Comparison of ENCODE assay signal across 8 cellular contexts in the genomic region with DNA sequence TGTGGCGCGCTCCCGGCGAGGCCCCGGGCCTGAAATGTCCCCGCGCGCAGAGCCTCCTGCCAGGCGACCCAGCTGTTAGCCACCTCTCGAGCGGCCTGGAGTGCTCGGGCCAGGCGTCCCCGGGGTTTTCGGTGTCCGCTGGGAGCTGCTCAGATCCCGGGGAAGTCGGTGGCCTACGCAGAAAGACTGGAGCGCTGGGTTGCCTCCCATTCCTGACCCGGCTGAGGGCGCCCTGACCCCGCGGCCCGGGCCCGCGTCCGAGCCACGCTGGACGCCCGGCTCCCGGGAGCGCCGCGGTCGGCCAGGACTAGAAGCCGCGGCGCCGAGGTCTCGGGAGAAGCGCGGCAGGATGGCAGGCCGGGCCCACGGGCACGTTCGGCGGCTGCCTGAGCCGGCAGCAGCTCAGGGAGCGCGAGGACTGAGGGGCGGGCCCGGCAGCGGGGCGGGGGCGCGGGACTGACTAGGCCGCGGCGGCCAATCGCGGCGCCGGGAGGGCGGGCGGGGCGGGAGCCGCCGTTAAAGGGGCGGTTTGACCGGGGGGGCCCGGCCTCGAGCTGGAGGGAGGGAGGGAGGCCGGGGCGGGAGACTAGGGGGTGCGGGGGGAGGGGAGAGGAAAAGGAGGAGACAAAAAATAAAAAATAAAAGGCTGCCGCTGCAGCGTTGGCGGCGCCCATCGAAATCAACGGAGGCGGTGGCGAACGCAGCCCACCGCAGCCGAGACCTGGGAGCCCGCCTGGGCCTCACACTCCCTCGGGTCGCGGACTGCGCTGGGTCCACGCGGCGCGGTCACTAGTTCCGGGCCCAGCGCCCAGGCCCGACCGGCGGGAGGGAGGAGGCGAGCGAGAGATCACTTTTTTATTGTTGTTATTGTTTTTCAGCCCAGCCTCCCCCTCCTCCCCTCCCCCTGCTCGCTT. TPM values are rescaled to one million over a fixed set of nuclear protein-coding genes. Genes with fewer than 3 reads are reported as not detected.
DNase-seq lines count a peak whose midpoint lies in the region; ATAC-seq and TF ChIP-seq lines count a peak whose summit lies in the region.

No MANE protein-coding gene starts in this region.

- CTCF ChIA-PET in HEK293 (lab: Yijun Ruan, JAX), result interaction anchor here (0.5 to 0.7 kb wide), 3 partner anchors 15 to 150 kb away, joined by 3 read pairs; no protein-coding TSS in a partner anchor

- H3K27me3 Mint-ChIP-seq in endothelial cell (ENCODE audit: unreplicated experiment), result peaks cover 28% of the 10 kb centered on the region

- no peaks in the 10 kb centered on the region for H3K9me3 Mint-ChIP-seq in endothelial cell (ENCODE audit: unreplicated experiment)

- peaks cover 27% of the 10 kb centered on the region for H3K4me1 Mint-ChIP-seq in endothelial cell (ENCODE audit: unreplicated experiment)

- no peak overlapping the region for H3K4me3 Mint-ChIP-seq in endothelial cell (ENCODE audit: unreplicated experiment)

- H3K4me1 ChIP-seq in HEK293 (ENCODE audit: control insufficient read depth, insufficient read depth, low read length) (peaks cover 9% of the 10 kb centered on the region), testis (peaks cover 5% of the 10 kb centered on the region)

- no peak overlapping the region for H3K27ac Mint-ChIP-seq in endothelial cell (ENCODE audit: unreplicated experiment)

- TF ChIP-seq POLR2A in testis (IDR thresholded peaks at IDR 0.05), result no peak

- no peak for ATAC-seq in GM19328 (IDR thresholded peaks at IDR 0.05; ENCODE audit: unreplicated experiment)

- WGBS in testis, 2 donors, result 3 to 6% methylated on average over 18 to 51 of the region's 104 CpGs

- TF ChIP-seq CTCF in HEK293 (tag by site-specific recombination; IDR thresholded peaks at IDR 0.05), result no peak
- no peak for TF ChIP-seq CTCF in endothelial cell (IDR thresholded peaks at IDR 0.05; ENCODE audit: unreplicated experiment)
- TF ChIP-seq CTCF in testis (IDR thresholded peaks at IDR 0.05), result no peak

- peaks cover 6% of the 10 kb centered on the region for H3K36me3 Mint-ChIP-seq in endothelial cell (ENCODE audit: low read depth, unreplicated experiment)

- H3K9me3 ChIP-seq in HEK293 (ENCODE audit: control insufficient read depth, insufficient read depth, low read depth, low read length) (no peaks in the 10 kb centered on the region), testis (no peaks in the 10 kb centered on the region)

- H3K36me3 ChIP-seq in HEK293 (ENCODE audit: control insufficient read depth in 2 of 2, insufficient read depth in 1 of 2, low read length in 2 of 2), result peaks cover 0 to 26% of the 10 kb centered on the region in 2 experiments; a peak in 1 of 3 replicates
- no peaks in the 10 kb centered on the region for H3K36me3 ChIP-seq in testis (ENCODE audit: low read depth, missing control alignments)

- H3K27ac ChIP-seq in HEK293 (ENCODE audit: extremely low read depth, low read depth, low read length) (peak overlapping the region; percentile 100), testis (no peak overlapping the region)

- intact Hi-C loops in testis (cut with DNase I; ENCODE audit: low total_unique reads), result no loop called here

- POLR2A ChIA-PET in HEK293 (lab: Yijun Ruan, JAX), result interaction anchor here (0.6 to 6.4 kb wide), 12 partner anchors 10 to 593 kb away, joined by 3 to 101 read pairs (median 4); partner anchors contain the start of genes PCCA and ZIC5

- DNase-seq in DMS 273 (lab: John Stamatoyannopoulos, UW; ENCODE audit: unreplicated experiment), result peak; percentile 93
- peak; percentile 53 for DNase-seq in NCI-H2196 treated with DMSO at 0.1 percent for 48 hours (lab: John Stamatoyannopoulos, UW; ENCODE audit: unreplicated experiment)
- peak; percentile 18 to 43 for DNase-seq in activated CD8-positive, alpha-beta memory T cell treated with anti-CD3 and anti-CD28 coated beads for 4 hours (ENCODE audit: low read depth in 2 of 2)
- peak; percentile 76 for DNase-seq in endothelial cell (ENCODE audit: low spot score)
- DNase-seq in myocyte (ENCODE audit: low read depth), result peak; percentile 76
- peak; percentile 75 for DNase-seq in testis

- H3K27me3 ChIP-seq in testis, result no peaks in the 10 kb centered on the region

- H3K4me3 ChIP-seq in HEK293 (ENCODE audit: low read depth, low read length), result peak overlapping the region; percentile 90
- H3K4me3 ChIP-seq in testis, result peak overlapping the region; percentile 40 to 47

TF ChIP-seq in HEK293, 187 proteins besides CTCF, POLR2A, EP300 and RAD21 (continues in another document):
- TF ChIP-seq BCL11B (tag by site-specific recombination; IDR thresholded peaks at IDR 0.05; ENCODE audit: low read depth) (peak; percentile 96), GLI4 (tag by site-specific recombination; IDR thresholded peaks at IDR 0.05) (no peak), ZSCAN30 (tag by site-specific recombination; IDR thresholded peaks at IDR 0.05) (peak; percentile 50), ZFHX2 (tag by site-specific recombination; conservative IDR thresholded peaks at IDR 0.05) (peak; percentile 83), OSR2 (tag by site-specific recombination; IDR thresholded peaks at IDR 0.05) (peak; percentile 13; the same call in 1 of the 2 replicates), ZNF18 (tag by site-specific recombination; IDR thresholded peaks at IDR 0.05) (no peak), ZNF707 (tag by site-specific recombination; IDR thresholded peaks at IDR 0.05) (no peak), ZNF433 (tag by site-specific recombination; IDR thresholded peaks at IDR 0.05; ENCODE audit: low read depth) (no peak)
- TF ChIP-seq, protein P1, sequence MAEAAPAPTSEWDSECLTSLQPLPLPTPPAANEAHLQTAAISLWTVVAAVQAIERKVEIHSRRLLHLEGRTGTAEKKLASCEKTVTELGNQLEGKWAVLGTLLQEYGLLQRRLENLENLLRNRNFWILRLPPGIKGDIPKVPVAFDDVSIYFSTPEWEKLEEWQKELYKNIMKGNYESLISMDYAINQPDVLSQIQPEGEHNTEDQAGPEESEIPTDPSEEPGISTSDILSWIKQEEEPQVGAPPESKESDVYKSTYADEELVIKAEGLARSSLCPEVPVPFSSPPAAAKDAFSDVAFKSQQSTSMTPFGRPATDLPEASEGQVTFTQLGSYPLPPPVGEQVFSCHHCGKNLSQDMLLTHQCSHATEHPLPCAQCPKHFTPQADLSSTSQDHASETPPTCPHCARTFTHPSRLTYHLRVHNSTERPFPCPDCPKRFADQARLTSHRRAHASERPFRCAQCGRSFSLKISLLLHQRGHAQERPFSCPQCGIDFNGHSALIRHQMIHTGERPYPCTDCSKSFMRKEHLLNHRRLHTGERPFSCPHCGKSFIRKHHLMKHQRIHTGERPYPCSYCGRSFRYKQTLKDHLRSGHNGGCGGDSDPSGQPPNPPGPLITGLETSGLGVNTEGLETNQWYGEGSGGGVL (tag by site-specific recombination; IDR thresholded peaks at IDR 0.05), result peak; percentile 88
- TF ChIP-seq, protein P2, sequence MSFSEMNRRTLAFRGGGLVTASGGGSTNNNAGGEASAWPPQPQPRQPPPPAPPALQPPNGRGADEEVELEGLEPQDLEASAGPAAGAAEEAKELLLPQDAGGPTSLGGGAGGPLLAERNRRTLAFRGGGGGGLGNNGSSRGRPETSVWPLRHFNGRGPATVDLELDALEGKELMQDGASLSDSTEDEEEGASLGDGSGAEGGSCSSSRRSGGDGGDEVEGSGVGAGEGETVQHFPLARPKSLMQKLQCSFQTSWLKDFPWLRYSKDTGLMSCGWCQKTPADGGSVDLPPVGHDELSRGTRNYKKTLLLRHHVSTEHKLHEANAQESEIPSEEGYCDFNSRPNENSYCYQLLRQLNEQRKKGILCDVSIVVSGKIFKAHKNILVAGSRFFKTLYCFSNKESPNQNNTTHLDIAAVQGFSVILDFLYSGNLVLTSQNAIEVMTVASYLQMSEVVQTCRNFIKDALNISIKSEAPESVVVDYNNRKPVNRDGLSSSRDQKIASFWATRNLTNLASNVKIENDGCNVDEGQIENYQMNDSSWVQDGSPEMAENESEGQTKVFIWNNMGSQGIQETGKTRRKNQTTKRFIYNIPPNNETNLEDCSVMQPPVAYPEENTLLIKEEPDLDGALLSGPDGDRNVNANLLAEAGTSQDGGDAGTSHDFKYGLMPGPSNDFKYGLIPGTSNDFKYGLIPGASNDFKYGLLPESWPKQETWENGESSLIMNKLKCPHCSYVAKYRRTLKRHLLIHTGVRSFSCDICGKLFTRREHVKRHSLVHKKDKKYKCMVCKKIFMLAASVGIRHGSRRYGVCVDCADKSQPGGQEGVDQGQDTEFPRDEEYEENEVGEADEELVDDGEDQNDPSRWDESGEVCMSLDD (tag by site-specific recombination; IDR thresholded peaks at IDR 0.05), result peak; percentile 65

RNA-seq across cellular contexts. Expression of gene ZIC2, which starts 1.1 kb away (rescaled TPM):
- total RNA-seq in endothelial cell (ENCODE audit: unreplicated experiment) (3.8 TPM), myocyte (not detected in 2 replicates), testis (1 to 10 TPM; 1.3 to 6.9 TPM)
- not detected for polyA plus RNA-seq in myocyte (2012)
- polyA plus RNA-seq in testis (ENCODE audit: insufficient read depth, low read depth, low replicate concordance), result 11.5 TPM

RNA-seq across cellular contexts. Expression of gene ZIC5, which starts 8.9 kb away (rescaled TPM):
- total RNA-seq in endothelial cell (ENCODE audit: unreplicated experiment) (0.10 TPM), myocyte (not detected in 2 replicates), testis (1 to 10 TPM; 2.0 to 3.0 TPM)
- polyA plus RNA-seq in myocyte (2012), result not detected
- polyA plus RNA-seq in testis (ENCODE audit: insufficient read depth, low read depth, low replicate concordance), result 6.9 TPM

Comparison
In these comparisons a context has a peak if more than half of its experiments do, and no peak if none do; other contexts are left out.
1. DNase-seq: peak in every context shown above with its lines; median percentile 93 in DMS 273; 76 in endothelial cell; 76 in myocyte; 75 in testis; 53 in NCI-H2196 treated with DMSO at 0.1 percent for 48 hours; 30 in activated CD8-positive, alpha-beta memory T cell treated with anti-CD3 and anti-CD28 coated beads for 4 hours.